15 cellular contexts compared by ENCODE assay signal in genomic region chr22:17946691-17947367, GRCh38.
A peak's percentile ranks its signal among the peaks of the same experiment; 100 is the strongest.
DNase-seq lines count a peak whose midpoint lies in the region; ATAC-seq and TF ChIP-seq lines count a peak whose summit lies in the region.
"Had no signal": no experiment of that assay in that cellular context is flagged by ENCODE, and none has a peak within 500 bp of the region (broad histone marks: within the 10 kb centered on the region; RNA-seq: fewer than 3 reads in every experiment).

No MANE protein-coding gene starts in this region.

- no peaks in the 10 kb centered on the region for H3K27me3 Mint-ChIP-seq in stimulated activated naive B cell treated with anti-CD40 and anti-IgM and Interleukin-4, amounts not matched to agents 10 μg/mL and 1 μg/mL and 100 μg/mL, for 72 hours

- H3K36me3 Mint-ChIP-seq in stimulated activated naive B cell treated with anti-CD40 and anti-IgM and Interleukin-4, amounts not matched to agents 10 μg/mL and 1 μg/mL and 100 μg/mL, for 72 hours, result peaks cover 13 to 39% of the 10 kb centered on the region in 2 donors

- H3K36me3 ChIP-seq in OCI-LY7 (ENCODE audit: insufficient read depth, low read length) (peaks cover 74% of the 10 kb centered on the region), left ventricle myocardium inferior (no peaks in the 10 kb centered on the region)

- peaks cover 100% of the 10 kb centered on the region for H3K79me2 ChIP-seq in OCI-LY7 (ENCODE audit: insufficient read depth, low read depth, low read length)

- H3K27ac Mint-ChIP-seq in stimulated activated naive B cell treated with anti-CD40 and anti-IgM and Interleukin-4, amounts not matched to agents 10 μg/mL and 1 μg/mL and 100 μg/mL, for 72 hours, result peak overlapping the region; percentile 52

- no peaks in the 10 kb centered on the region for H3K9me2 ChIP-seq in OCI-LY7 (ENCODE audit: insufficient read depth, low read length)

- peak in 1 of 2 donors; percentile 7 for ATAC-seq in stimulated activated naive B cell treated with anti-CD40 and anti-IgM and Interleukin-4, amounts not matched to agents 10 μg/mL and 1 μg/mL and 100 μg/mL, for 72 hours (replicated peaks)
- ATAC-seq in GM21447 (IDR thresholded peaks at IDR 0.05; ENCODE audit: unreplicated experiment), result no peak
- ATAC-seq: Panc1 had no signal

- peaks cover 53% of the 10 kb centered on the region for H4K20me1 ChIP-seq in OCI-LY7 (ENCODE audit: insufficient read depth, low read length)

- no TSS peak for BruUV-seq in OCI-LY7 (replicated peaks; lab: Mats Ljungman, UMichigan)

- no peaks in the 10 kb centered on the region for H3K9me3 Mint-ChIP-seq in stimulated activated naive B cell treated with anti-CD40 and anti-IgM and Interleukin-4, amounts not matched to agents 10 μg/mL and 1 μg/mL and 100 μg/mL, for 72 hours
- H3K9me3 Mint-ChIP-seq: nephron progenitor cell had no signal

- peak overlapping the region; percentile 52 to 53 for H3K4me3 Mint-ChIP-seq in stimulated activated naive B cell treated with anti-CD40 and anti-IgM and Interleukin-4, amounts not matched to agents 10 μg/mL and 1 μg/mL and 100 μg/mL, for 72 hours
- H3K4me3 Mint-ChIP-seq: nephron progenitor cell had no signal

- DNase-seq in NCI-H2107 treated with DMSO at 0.1 percent for 48 hours (lab: John Stamatoyannopoulos, UW; ENCODE audit: unreplicated experiment) (peak; percentile 29), NCI-H2107 (lab: John Stamatoyannopoulos, UW) (no peak), OCI-LY7 (ENCODE audit: low spot score) (no peak), left ventricle myocardium inferior (no peak), inferior parietal cortex (ENCODE audit: extremely low spot score) (no peak)
- no peak for DNase-seq in stimulated activated naive B cell treated with anti-CD40 and anti-IgM and Interleukin-4, amounts not matched to agents 10 μg/mL and 1 μg/mL and 100 μg/mL, for 72 hours
- no peak for DNase-seq in stimulated activated naive CD4-positive, alpha-beta T cell (lab: John Stamatoyannopoulos, UW)
- DNase-seq: COR-L47; MV-4-11; NCI-H524 treated with DMSO at 0.1 percent for 48 hours; nephron progenitor cell; stimulated activated naive CD4-positive, alpha-beta T cell treated with Interleukin-2 at 50 U/mL for 16 hours had no signal

- POLR2A ChIA-PET in OCI-LY7 (lab: Charles Lee), result interaction anchor here (0.5 kb wide), 1 partner anchor 672 kb away, joined by 3 read pairs; no protein-coding TSS in a partner anchor

- H3K4me3 ChIP-seq in OCI-LY7 (ENCODE audit: low read depth, low read length, poor library complexity, severe bottlenecking) (no peak overlapping the region), left ventricle myocardium inferior (peak overlapping the region; percentile 1)
- H3K4me3 ChIP-seq: hepatocyte had no signal

- peak overlapping the region; percentile 1 for H3K27ac ChIP-seq in OCI-LY7 (ENCODE audit: low read depth, low read length, poor library complexity, severe bottlenecking)
- H3K27ac ChIP-seq in left ventricle myocardium inferior (replicated peaks), result peak overlapping the region; percentile 85
- H3K27ac ChIP-seq: hepatocyte had no signal

- H2AFZ ChIP-seq in OCI-LY7 (ENCODE audit: low read length), result no peak overlapping the region
- H2AFZ ChIP-seq: hepatocyte had no signal

- peaks cover 55% of the 10 kb centered on the region for H3K4me1 ChIP-seq in OCI-LY7 (ENCODE audit: insufficient read depth, low read length, poor library complexity, severe bottlenecking)
- peaks cover 100% of the 10 kb centered on the region for H3K4me1 ChIP-seq in left ventricle myocardium inferior

- peaks cover 81 to 96% of the 10 kb centered on the region in 2 donors for H3K4me1 Mint-ChIP-seq in stimulated activated naive B cell treated with anti-CD40 and anti-IgM and Interleukin-4, amounts not matched to agents 10 μg/mL and 1 μg/mL and 100 μg/mL, for 72 hours

- no peak for TF ChIP-seq CTCF in OCI-LY7 (conservative IDR thresholded peaks at IDR 0.05; ENCODE audit: low read length)
- no peak for TF ChIP-seq CTCF in left ventricle myocardium inferior (IDR thresholded peaks at IDR 0.05; ENCODE audit: borderline replicate concordance)

- no peaks in the 10 kb centered on the region for H3K9me3 ChIP-seq in OCI-LY7 (ENCODE audit: low read length)
- no peaks in the 10 kb centered on the region for H3K9me3 ChIP-seq in left ventricle myocardium inferior (replicated peaks)

- CTCF ChIA-PET in OCI-LY7 (lab: Charles Lee; ENCODE audit: unreplicated experiment), result no interaction called here

- H3K4me2 ChIP-seq in OCI-LY7 (ENCODE audit: low read length), result peak overlapping the region; percentile 37
- H3K4me2 ChIP-seq: hepatocyte had no signal

- intact Hi-C loops in OCI-LY7 (cut with micrococcal nuclease; ENCODE audit: unreplicated experiment), result no loop called here
- intact Hi-C loops in left ventricle myocardium inferior (cut with micrococcal nuclease), result no loop called here

- H3K27me3 ChIP-seq in left ventricle myocardium inferior (ENCODE audit: low read depth), result no peaks in the 10 kb centered on the region
- H3K27me3 ChIP-seq: hepatocyte had no signal
